8 cellular contexts compared by ENCODE assay signal in genomic region chr19:46850228-46851203, GRCh38. TPM values are rescaled to one million over a fixed set of nuclear protein-coding genes. Genes with fewer than 3 reads are reported as not detected.
DNase-seq lines count a peak whose midpoint lies in the region; ATAC-seq and TF ChIP-seq lines count a peak whose summit lies in the region.

Gene AP2S1, minus strand, starts transcription at chr19:46850846. Its CDS starts 80 bp downstream, at chr19:46850766.

- H2AFZ ChIP-seq in hepatocyte, result peak within 1 kb of the TSS; percentile 51

- peak within 1 kb of the TSS; percentile 83 for H3K4me2 ChIP-seq in hepatocyte

- no peaks in the 10 kb centered on the region for H3K36me3 ChIP-seq in hepatocyte (replicated peaks; ENCODE audit: insufficient read depth, low read depth)

- DNase-seq in NCI-H2081 (lab: John Stamatoyannopoulos, UW) (peak; percentile 97 to 98), T1000 (lab: John Stamatoyannopoulos, UW) (peak; percentile 94), astrocyte of the hippocampus (ENCODE audit: low read depth, low spot score) (peak; percentile 99), hepatocyte (ENCODE audit: low spot score) (peak; percentile 97), renal cortical epithelial cell (ENCODE audit: low read depth) (peak; percentile 99), cortex of kidney (lab: John Stamatoyannopoulos, UW) (no peak)

- no peak for TF ChIP-seq CTCF in hepatocyte (IDR thresholded peaks at IDR 0.05; ENCODE audit: poor library complexity)

- no peaks in the 10 kb centered on the region for H4K20me1 ChIP-seq in hepatocyte (ENCODE audit: insufficient read depth, poor library complexity, severe bottlenecking)

- peaks cover 33% of the 10 kb centered on the region for H3K79me2 ChIP-seq in hepatocyte

- peaks cover 17% of the 10 kb centered on the region for H3K4me1 ChIP-seq in hepatocyte (ENCODE audit: insufficient read depth)

- H3K27ac ChIP-seq in hepatocyte, result peak within 1 kb of the TSS; percentile 90

- under 1% methylated on average over 45 of the region's 53 CpGs for WGBS in hepatocyte (ENCODE audit: low lambda C conversion rate, missing lambda C conversion rate)

- peak; percentile 74 for ATAC-seq in GM18508 (IDR thresholded peaks at IDR 0.05; ENCODE audit: insufficient read depth, unreplicated experiment)
- ATAC-seq in HG03025 (IDR thresholded peaks at IDR 0.05; ENCODE audit: low FRiP score, unreplicated experiment), result peak; percentile 85

- peak within 1 kb of the TSS; percentile 66 for H3K4me3 ChIP-seq in hepatocyte

- no peaks in the 10 kb centered on the region for H3K27me3 ChIP-seq in hepatocyte

- no peaks in the 10 kb centered on the region for H3K9me2 ChIP-seq in hepatocyte (replicated peaks; ENCODE audit: insufficient read depth)

- H3K9me3 ChIP-seq in hepatocyte (ENCODE audit: low read depth), result no peaks in the 10 kb centered on the region

RNA-seq across cellular contexts. Expression of gene AP2S1, which starts in this region (rescaled TPM):
- total RNA-seq in hepatocyte (109 and 129 TPM in 2 replicates), renal cortical epithelial cell (117 and 122 TPM in 2 replicates)
- polyA plus RNA-seq in hepatocyte, result 349 and 392 TPM in 2 replicates
